Comparison of ENCODE assay signal across 8 cellular contexts in genomic region chr7:129218514-129219036, GRCh38. TPM values are rescaled to one million over a fixed set of nuclear protein-coding genes. Genes with fewer than 3 reads are reported as not detected.
DNase-seq lines count a peak whose midpoint lies in the region; ATAC-seq and TF ChIP-seq lines count a peak whose summit lies in the region.

No MANE protein-coding gene starts in this region.

- H3K9me3 Mint-ChIP-seq in naive B cell = no peaks in the 10 kb centered on the region

- no peak for TF ChIP-seq POLR2A in erythroblast (IDR thresholded peaks at IDR 0.05; ENCODE audit: low read length)

- H3K4me3 ChIP-seq in KMS-11 (IDR thresholded peaks at IDR 0.05; ENCODE audit: insufficient read depth, low read depth, low read length) (no peak overlapping the region), OCI-LY3 (ENCODE audit: low read length) (no peak overlapping the region)

- peak; percentile 80 to 85 for ATAC-seq in naive B cell (ENCODE audit: low read depth in 2 of 2)
- no peak for ATAC-seq in GM21528 (IDR thresholded peaks at IDR 0.05; ENCODE audit: low FRiP score, unreplicated experiment)

- H3K27me3 ChIP-seq in KMS-11 (ENCODE audit: insufficient read depth, low read depth) = no peaks in the 10 kb centered on the region
- no peaks in the 10 kb centered on the region for H3K27me3 ChIP-seq in OCI-LY3 (ENCODE audit: low read depth, low read length)

- peak overlapping the region in 2 of 6 donors; percentile 63 to 85 for H3K27ac Mint-ChIP-seq in naive B cell

- H3K4me2 ChIP-seq in KMS-11 = peak overlapping the region; percentile 21
- no peak overlapping the region for H3K4me2 ChIP-seq in OCI-LY3 (ENCODE audit: low read length)

- H3K4me1 Mint-ChIP-seq in naive B cell = peaks cover 18 to 20% (median 20%) of the 10 kb centered on the region in 3 donors

- H3K27me3 Mint-ChIP-seq in naive B cell = peaks cover 0 to 8% (median 0%) of the 10 kb centered on the region in 3 donors

- H3K36me3 Mint-ChIP-seq in naive B cell = no peaks in the 10 kb centered on the region

- no peaks in the 10 kb centered on the region for H3K79me2 ChIP-seq in KMS-11 (ENCODE audit: insufficient read depth, low read depth)
- no peaks in the 10 kb centered on the region for H3K79me2 ChIP-seq in OCI-LY3 (ENCODE audit: low read length)

- H3K36me3 ChIP-seq in KMS-11 (ENCODE audit: insufficient read depth) (no peaks in the 10 kb centered on the region), OCI-LY3 (replicated peaks; ENCODE audit: low read depth, low read length) (peaks cover 3% of the 10 kb centered on the region)

- no peaks in the 10 kb centered on the region for H4K20me1 ChIP-seq in KMS-11 (ENCODE audit: insufficient read depth)
- H4K20me1 ChIP-seq in OCI-LY3 (ENCODE audit: insufficient read depth, low read length) = no peaks in the 10 kb centered on the region

- H3K9me3 ChIP-seq in OCI-LY3 (ENCODE audit: insufficient read depth, low read length) = no peaks in the 10 kb centered on the region

- peak; percentile 79 for DNase-seq in activated CD8-positive, alpha-beta memory T cell treated with anti-CD3 and anti-CD28 coated beads, Interleukin-2, amount 50 U/mL, for 4 hours
- DNase-seq in erythroblast (lab: John Stamatoyannopoulos, UW) (peak; percentile 68 to 85), naive B cell (peak; percentile 74)
- peak; percentile 49 to 63 for DNase-seq in stimulated activated CD8-positive, alpha-beta memory T cell treated with anti-CD3 and anti-CD28 coated beads, Interleukin-7, amount 100 ng/mL, for 1 hour (ENCODE audit: low read depth in 2 of 2)

- peak overlapping the region; percentile 57 for H2AFZ ChIP-seq in KMS-11 (ENCODE audit: low read depth)
- 0 out of 2 replicates have a peak overlapping the region, but pooled peaks have one; percentile 46 for H2AFZ ChIP-seq in OCI-LY3 (ENCODE audit: low read depth, low read length)

- H3K9ac ChIP-seq in KMS-11 (no peak overlapping the region), OCI-LY3 (ENCODE audit: low read length) (no peak overlapping the region)

- H3K27ac ChIP-seq in KMS-11 = no peak overlapping the region
- no peak overlapping the region for H3K27ac ChIP-seq in OCI-LY3 (ENCODE audit: low read length)

- H3K4me3 Mint-ChIP-seq in naive B cell = peak overlapping the region in 2 of 8 donors; percentile 7 to 23

- TF ChIP-seq CTCF in GM12873 (IDR thresholded peaks at IDR 0.05; ENCODE audit: insufficient read depth, low read depth, low read length, missing control alignments) = peak; percentile 91
- peak; percentile 99 for TF ChIP-seq CTCF in KMS-11 (conservative IDR thresholded peaks at IDR 0.05; ENCODE audit: low read depth, low read length)
- peak; percentile 94 for TF ChIP-seq CTCF in OCI-LY3 (IDR thresholded peaks at IDR 0.05; ENCODE audit: low read depth, low read length)

- peaks cover 11% of the 10 kb centered on the region for H3K4me1 ChIP-seq in KMS-11 (ENCODE audit: low read depth, poor library complexity, severe bottlenecking)
- peaks cover 6% of the 10 kb centered on the region; the same call in 1 of the 2 replicates for H3K4me1 ChIP-seq in OCI-LY3 (ENCODE audit: low read length)

RNA-seq across cellular contexts. Expression of gene AHCYL2, which starts 6.3 kb away (rescaled TPM):
- polyA plus RNA-seq in naive B cell (ENCODE audit: low read depth in 6 of 6) = 1 to 10 TPM; 3.6 to 9.9 (median 5.3) TPM

RNA-seq across cellular contexts. Expression of gene SMO, which starts 30.1 kb away (rescaled TPM):
- polyA plus RNA-seq in naive B cell (ENCODE audit: low read depth in 6 of 6) = under 1 TPM in 1 of 6 donors, not detected in 5; 0.14 TPM
